Comparison of ENCODE assay signal across 25 cellular contexts in the genomic region with DNA sequence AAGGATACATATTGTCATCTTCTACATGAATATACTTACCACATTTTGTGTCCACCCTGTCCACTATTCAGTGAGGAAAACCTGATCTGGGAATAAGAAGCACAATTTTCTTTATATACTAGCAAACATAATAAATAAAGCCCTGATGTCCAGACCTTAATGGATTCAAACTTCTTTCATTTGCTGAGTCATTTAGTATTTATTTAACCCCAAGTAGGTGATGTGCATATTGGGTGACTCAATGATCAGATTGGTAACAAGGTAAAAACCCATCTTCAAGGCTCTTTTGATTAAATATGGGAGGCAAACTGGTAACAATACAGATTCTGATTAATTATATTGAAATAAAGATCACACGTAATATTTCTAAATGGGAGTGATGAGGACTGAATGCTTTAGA.
"Had no signal": no experiment of that assay in that cellular context is flagged by ENCODE, and none has a peak within 500 bp of the region (broad histone marks: within the 10 kb centered on the region; RNA-seq: fewer than 3 reads in every experiment).

No MANE protein-coding gene starts in this region.

- H3K4me3 Mint-ChIP-seq: dendritic cell treated with granulocyte-macrophage colony-stimulating factor and Interleukin-4, amounts not matched to agents 40 ng/mL and 50 ng/mL, for 4 days; endodermal cell; memory B cell; natural killer cell; stimulated activated effector memory CD8-positive, alpha-beta T cell treated with anti-CD3 and anti-CD28 coated beads, Interleukin-12 subunit alpha, Interleukin-12 subunit beta, amount 100 ng/mL, for 72 hours had no signal

- H3K27ac ChIP-seq: colonic mucosa, esophagus muscularis mucosa, heart right ventricle, lower lobe of right lung, pancreas, right lobe of liver, stomach, thyroid gland, vagina had no signal

- H3K4me3 ChIP-seq: colonic mucosa, esophagus muscularis mucosa, heart right ventricle, lower lobe of right lung, pancreas, right lobe of liver, smooth muscle cell, stomach, thyroid gland, vagina had no signal

- H3K27me3 Mint-ChIP-seq: dendritic cell treated with granulocyte-macrophage colony-stimulating factor and Interleukin-4, amounts not matched to agents 40 ng/mL and 50 ng/mL, for 4 days; memory B cell had no signal

- DNase-seq: colonic mucosa; effector CD8-positive, alpha-beta T cell; endodermal cell; foreskin melanocyte; glutamatergic neuron; heart right ventricle; hippocampal formation; left ventricle myocardium superior; lower lobe of right lung; natural killer cell; pancreas; right lobe of liver; stimulated activated CD4-positive, alpha-beta T cell treated with anti-CD3 and anti-CD28 coated beads, Interleukin-12 subunit alpha, Interleukin-12 subunit beta, amount 100 ng/mL, for 4 hours; stimulated activated CD4-positive, alpha-beta T cell treated with anti-CD3 and anti-CD28 coated beads, Interleukin-1b, Interleukin-23, amount 100 ng/mL, for 48 hours; stimulated activated CD4-positive, alpha-beta T cell treated with anti-CD3 and anti-CD28 coated beads, Interleukin-4, amount 100 ng/mL, for 24 hours; stimulated activated naive CD4-positive, alpha-beta T cell treated with Interleukin-2 at 50 U/mL for 16 hours; stomach; thyroid gland; trophoblast cell had no signal

- H3K4me1 Mint-ChIP-seq: endodermal cell; memory B cell; natural killer cell; stimulated activated effector memory CD8-positive, alpha-beta T cell treated with anti-CD3 and anti-CD28 coated beads, Interleukin-12 subunit alpha, Interleukin-12 subunit beta, amount 100 ng/mL, for 72 hours had no signal

- H3K36me3 Mint-ChIP-seq: memory B cell; stimulated activated effector memory CD8-positive, alpha-beta T cell treated with anti-CD3 and anti-CD28 coated beads, Interleukin-12 subunit alpha, Interleukin-12 subunit beta, amount 100 ng/mL, for 72 hours had no signal

- ATAC-seq: heart right ventricle; left ventricle myocardium superior; lower lobe of right lung; natural killer cell; pancreas; right lobe of liver; stimulated activated effector memory CD8-positive, alpha-beta T cell treated with anti-CD3 and anti-CD28 coated beads, Interleukin-12 subunit alpha, Interleukin-12 subunit beta, amount 100 ng/mL, for 72 hours had no signal

- H3K27ac Mint-ChIP-seq: dendritic cell treated with granulocyte-macrophage colony-stimulating factor and Interleukin-4, amounts not matched to agents 40 ng/mL and 50 ng/mL, for 4 days; endodermal cell; memory B cell; natural killer cell; stimulated activated effector memory CD8-positive, alpha-beta T cell treated with anti-CD3 and anti-CD28 coated beads, Interleukin-12 subunit alpha, Interleukin-12 subunit beta, amount 100 ng/mL, for 72 hours had no signal
